Comparison of ENCODE assay signal across 1 cellular context in genomic region chr21:42234026-42234425, GRCh38.
TF ChIP-seq lines count a peak whose summit lies in the region.

No MANE protein-coding gene starts in this region.

TF ChIP-seq in A549, 52 proteins besides CTCF, POLR2A, EP300 and RAD21 (continued from another document):
- TF ChIP-seq MAX (IDR thresholded peaks at IDR 0.05) (no peak), KDM1A (IDR thresholded peaks at IDR 0.05; ENCODE audit: low read depth) (no peak), TFCP2L1 (CRISPR knock-in tag; IDR thresholded peaks at IDR 0.05) (no peak), EHMT2 (IDR thresholded peaks at IDR 0.05; ENCODE audit: low read depth) (no peak), CBX8 (IDR thresholded peaks at IDR 0.05) (no peak), JUN (IDR thresholded peaks at IDR 0.05) (no peak)
